ENCODE assay signal across 8 cellular contexts in the genomic region with DNA sequence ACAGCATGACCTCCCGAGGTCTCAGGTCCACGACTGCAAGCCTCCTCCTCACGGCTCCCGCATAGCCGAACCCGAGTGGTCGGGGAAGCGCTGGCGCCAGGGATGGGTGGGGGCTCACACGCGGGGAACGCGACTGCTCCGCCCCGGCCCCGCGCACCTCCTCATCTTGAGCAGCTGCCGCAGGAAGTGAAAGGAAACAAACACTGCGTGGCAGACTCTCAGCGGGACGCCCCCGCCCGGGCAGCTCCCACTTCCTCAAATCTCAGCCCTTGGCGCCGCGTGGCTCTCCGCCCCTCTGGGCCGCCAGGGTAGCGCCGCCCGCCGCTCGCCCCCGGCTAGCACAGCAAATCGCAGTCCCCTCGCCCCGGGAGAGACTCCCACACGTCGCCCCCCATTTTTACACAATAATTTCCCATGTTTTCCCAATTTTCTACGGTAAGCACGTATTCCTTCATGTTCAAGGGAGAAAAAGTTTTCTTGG. TPM values are rescaled to one million over a fixed set of nuclear protein-coding genes. Genes with fewer than 3 reads are reported as not detected.
DNase-seq lines count a peak whose midpoint lies in the region; ATAC-seq lines count a peak whose summit lies in the region.

A gene with protein sequence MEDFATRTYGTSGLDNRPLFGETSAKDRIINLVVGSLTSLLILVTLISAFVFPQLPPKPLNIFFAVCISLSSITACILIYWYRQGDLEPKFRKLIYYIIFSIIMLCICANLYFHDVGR (minus strand): TSS at position 188 of the 481 bp plus-strand sequence. CDS start 229 bp downstream, outside the sequence.

- peak within 1 kb of the TSS; percentile 97 for H3K4me3 Mint-ChIP-seq in activated CD4-positive, alpha-beta T cell treated with anti-CD3 and anti-CD28 coated beads for 36 hours

- CTCF ChIA-PET in activated CD4-positive, alpha-beta T cell treated with anti-CD3 and anti-CD28 coated beads for 36 hours (lab: Charles Lee): interaction anchor here (0.8 to 1.9 kb wide), 5 partner anchors 65 to 126 kb away, joined by 3 to 9 read pairs (median 4); partner anchors contain the start of genes CROT and DMTF1

- peak within 1 kb of the TSS; percentile 74 for H3K27ac ChIP-seq in cingulate gyrus (ENCODE audit: low read depth, low read length)

- POLR2A ChIA-PET in activated CD4-positive, alpha-beta T cell treated with anti-CD3 and anti-CD28 coated beads for 36 hours (lab: Charles Lee): interaction anchor here (1.4 to 2.7 kb wide), 2 partner anchors 66 to 126 kb away, joined by 4 to 35 read pairs; partner anchors contain the start of genes CROT and DMTF1

- peak within 1 kb of the TSS; percentile 98 for H3K27ac Mint-ChIP-seq in activated CD4-positive, alpha-beta T cell treated with anti-CD3 and anti-CD28 coated beads for 36 hours

- H3K27me3 Mint-ChIP-seq in activated CD4-positive, alpha-beta T cell treated with anti-CD3 and anti-CD28 coated beads for 36 hours: peaks cover 3% of the 10 kb centered on the region

- H3K36me3 Mint-ChIP-seq in activated CD4-positive, alpha-beta T cell treated with anti-CD3 and anti-CD28 coated beads for 36 hours (ENCODE audit: low read depth): peaks cover 32% of the 10 kb centered on the region

- peaks cover 33% of the 10 kb centered on the region for H3K4me1 Mint-ChIP-seq in activated CD4-positive, alpha-beta T cell treated with anti-CD3 and anti-CD28 coated beads for 36 hours

- H3K9me3 Mint-ChIP-seq in activated CD4-positive, alpha-beta T cell treated with anti-CD3 and anti-CD28 coated beads for 36 hours (ENCODE audit: low read depth): no peaks in the 10 kb centered on the region

- intact Hi-C loops in activated CD4-positive, alpha-beta T cell treated with anti-CD3 and anti-CD28 coated beads for 36 hours (cut with DNase I, micrococcal nuclease): loop anchor here (1.0 to 5.0 kb wide), 10 partner anchors 18 to 657 kb away; partner anchors contain the start of genes CROT (in 2 of the 2), DBF4 (in 2 of the 2), ELAPOR2 (in 2 of the 2) and SLC25A40 (in 2 of the 2)

- DNase-seq in NCI-H2107 (lab: John Stamatoyannopoulos, UW) (peak; percentile 17), NCI-H2107 treated with DMSO at 0.1 percent for 48 hours (lab: John Stamatoyannopoulos, UW; ENCODE audit: unreplicated experiment) (no peak), NCI-H2171 treated with DMSO at 0.1 percent for 48 hours (lab: John Stamatoyannopoulos, UW) (peak; percentile 42), left lobe of liver (ENCODE audit: low spot score) (peak; percentile 68)
- DNase-seq in activated CD4-positive, alpha-beta T cell treated with anti-CD3 and anti-CD28 coated beads for 36 hours: peak; percentile 91
- peak; percentile 69 to 71 for DNase-seq in stimulated activated CD4-positive, alpha-beta T cell treated with anti-CD3 and anti-CD28 coated beads, Interleukin-2, amount 100 ng/mL, for 48 hours

- ATAC-seq in HG02884 (IDR thresholded peaks at IDR 0.05; ENCODE audit: unreplicated experiment) (peak; percentile 38), left lobe of liver (peak; percentile 78)
- ATAC-seq in activated CD4-positive, alpha-beta T cell treated with anti-CD3 and anti-CD28 coated beads for 36 hours: peak; percentile 47

RNA-seq across cellular contexts. Expression of the gene that starts here (rescaled TPM):
- 10 to 100 TPM; 44.1 to 46.9 TPM for total RNA-seq in activated CD4-positive, alpha-beta T cell treated with anti-CD3 and anti-CD28 coated beads for 36 hours
- total RNA-seq in left lobe of liver: 2.6 TPM

Comparison
In these comparisons a context has a peak if more than half of its experiments do, and no peak if none do; other contexts are left out.
1. RNA of the gene that starts here (total RNA-seq): 44.1 to 46.9 TPM in activated CD4-positive, alpha-beta T cell treated with anti-CD3 and anti-CD28 coated beads for 36 hours; 2.6 TPM in left lobe of liver (single experiment); every median in the first group is over 10 times any median in the second.
2. Peak in every context shown above with its lines, with median percentiles within 50 percentile points of each other: ATAC-seq.